8 cellular contexts compared by ENCODE assay signal in genomic region chr11:35142481-35143207, GRCh38. TPM values are rescaled to one million over a fixed set of nuclear protein-coding genes. Genes with fewer than 3 reads are reported as not detected.
DNase-seq lines count a peak whose midpoint lies in the region; ATAC-seq and TF ChIP-seq lines count a peak whose summit lies in the region.

No MANE protein-coding gene starts in this region.

- peak overlapping the region in 3 of 4 donors; percentile 22 to 86 (median 81) for H3K4me3 ChIP-seq in esophagus squamous epithelium

- peaks cover 80% of the 10 kb centered on the region for H3K4me1 Mint-ChIP-seq in T-helper 2 cell treated with Interferon-gamma antibody and Interleukin-4, amounts not matched to agents 5 μg/mL and 100 μg/mL, for 36 hours (ENCODE audit: low read depth)
- H3K4me1 Mint-ChIP-seq in stimulated activated naive CD8-positive, alpha-beta T cell treated with anti-CD3 and anti-CD28 coated beads, Interleukin-15, amount 100 ng/mL, for 72 hours = peaks cover 65% of the 10 kb centered on the region

- no peak overlapping the region for H3K27ac Mint-ChIP-seq in T-helper 2 cell treated with Interferon-gamma antibody and Interleukin-4, amounts not matched to agents 5 μg/mL and 100 μg/mL, for 36 hours
- H3K27ac Mint-ChIP-seq in stimulated activated naive CD8-positive, alpha-beta T cell treated with anti-CD3 and anti-CD28 coated beads, Interleukin-15, amount 100 ng/mL, for 72 hours = peak overlapping the region; percentile 8 to 47

- H3K27me3 ChIP-seq in esophagus squamous epithelium = no peaks in the 10 kb centered on the region

- TF ChIP-seq CTCF in esophagus squamous epithelium (IDR thresholded peaks at IDR 0.05) = peak in 3 of 6 experiments; percentile 13 to 45 (median 20)

- H3K9me3 ChIP-seq in esophagus squamous epithelium = no peaks in the 10 kb centered on the region

- peaks cover 64% of the 10 kb centered on the region for H3K36me3 Mint-ChIP-seq in T-helper 2 cell treated with Interferon-gamma antibody and Interleukin-4, amounts not matched to agents 5 μg/mL and 100 μg/mL, for 36 hours (ENCODE audit: low read depth)

- peak overlapping the region; percentile 91 for H3K4me3 Mint-ChIP-seq in T-helper 2 cell treated with Interferon-gamma antibody and Interleukin-4, amounts not matched to agents 5 μg/mL and 100 μg/mL, for 36 hours
- H3K4me3 Mint-ChIP-seq in stimulated activated naive CD8-positive, alpha-beta T cell treated with anti-CD3 and anti-CD28 coated beads, Interleukin-15, amount 100 ng/mL, for 72 hours = peak overlapping the region; percentile 66 to 68

- peaks cover 0 to 5% (median 0%) of the 10 kb centered on the region in 3 donors for H3K36me3 ChIP-seq in esophagus squamous epithelium

- peak overlapping the region; percentile 90 to 99 (median 95) for H3K27ac ChIP-seq in esophagus squamous epithelium

- peaks cover 5% of the 10 kb centered on the region for H3K27me3 Mint-ChIP-seq in T-helper 2 cell treated with Interferon-gamma antibody and Interleukin-4, amounts not matched to agents 5 μg/mL and 100 μg/mL, for 36 hours (ENCODE audit: low read depth)
- no peaks in the 10 kb centered on the region for H3K27me3 Mint-ChIP-seq in stimulated activated naive CD8-positive, alpha-beta T cell treated with anti-CD3 and anti-CD28 coated beads, Interleukin-15, amount 100 ng/mL, for 72 hours

- ATAC-seq in stimulated activated naive CD8-positive, alpha-beta T cell treated with anti-CD3 and anti-CD28 coated beads, Interleukin-15, amount 100 ng/mL, for 72 hours = no peak

- intact Hi-C loops in esophagus squamous epithelium (cut with DNase I) = loop anchor here (10.0 kb wide), 1 partner anchor 58 kb away; no protein-coding TSS in a partner anchor

- peaks cover 56 to 95% (median 63%) of the 10 kb centered on the region in 3 donors for H3K4me1 ChIP-seq in esophagus squamous epithelium

- peak; percentile 22 for DNase-seq in NK-92 treated with Interleukin-12 subunit alpha and Interleukin-12 subunit beta, amount 100 ng/mL, for 24 hours (lab: John Stamatoyannopoulos, UW)
- DNase-seq in NK-92 (lab: John Stamatoyannopoulos, UW; ENCODE audit: unreplicated experiment) = no peak
- DNase-seq in T-helper 2 cell treated with Interferon-gamma antibody and Interleukin-4, amounts not matched to agents 5 μg/mL and 100 μg/mL, for 36 hours (ENCODE audit: low spot score) = no peak
- DNase-seq in esophagus squamous epithelium (lab: John Stamatoyannopoulos, UW) = no peak
- DNase-seq in stimulated activated naive CD8-positive, alpha-beta T cell treated with anti-CD3 and anti-CD28 coated beads, Interleukin-15, amount 100 ng/mL, for 72 hours = peak in 1 of 2 donors; percentile 47
- no peak for DNase-seq in NCI-H2171 (lab: John Stamatoyannopoulos, UW)
- DNase-seq in occipital lobe (lab: John Stamatoyannopoulos, UW) = no peak
- no peak for DNase-seq in NCI-H1092 treated with DMSO at 0.1 percent for 48 hours (lab: John Stamatoyannopoulos, UW)

- no peak for TF ChIP-seq POLR2A in esophagus squamous epithelium (IDR thresholded peaks at IDR 0.05)

- WGBS in esophagus squamous epithelium, 2 donors = 42 to 56% methylated on average over 3 of the region's 3 CpGs

- no peaks in the 10 kb centered on the region for H3K9me3 Mint-ChIP-seq in T-helper 2 cell treated with Interferon-gamma antibody and Interleukin-4, amounts not matched to agents 5 μg/mL and 100 μg/mL, for 36 hours
- peaks cover 0 to 6% of the 10 kb centered on the region in 2 donors for H3K9me3 Mint-ChIP-seq in stimulated activated naive CD8-positive, alpha-beta T cell treated with anti-CD3 and anti-CD28 coated beads, Interleukin-15, amount 100 ng/mL, for 72 hours

RNA-seq across cellular contexts. Expression of gene CD44, which starts 3.7 kb away (rescaled TPM):
- total RNA-seq in esophagus squamous epithelium (100 to 1,000 TPM; 418 to 565 (median 463) TPM), occipital lobe (6.2 TPM)

Comparison
In these comparisons a context has a peak if more than half of its experiments do, and no peak if none do; other contexts are left out.
1. RNA of gene CD44, which starts 3.7 kb away (total RNA-seq): 418 to 565 TPM in esophagus squamous epithelium; 6.2 TPM in occipital lobe (single experiment); every median in the first group is over 10 times any median in the second.